1 cellular context compared by ENCODE assay signal in the genomic region with DNA sequence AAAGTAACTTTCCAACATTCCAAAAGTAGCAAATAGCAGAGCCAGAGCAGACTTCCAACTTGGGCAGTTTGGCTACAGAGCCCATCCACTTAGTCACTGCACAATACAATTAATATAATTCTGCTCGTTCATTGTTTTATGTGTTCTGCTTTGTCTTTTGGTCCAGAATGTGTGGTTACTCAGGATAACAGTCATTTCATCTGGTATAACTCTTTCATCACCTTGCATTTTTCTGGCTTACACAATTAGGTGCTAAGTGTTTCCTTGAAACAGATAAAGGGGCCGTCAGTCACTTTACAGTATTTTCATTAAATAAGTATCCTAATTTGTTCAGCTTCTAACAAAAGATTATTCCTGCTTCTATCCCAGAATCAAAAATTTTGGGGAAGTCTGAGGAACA.
TF ChIP-seq lines count a peak whose summit lies in the region.

No MANE protein-coding gene starts in this region.

TF ChIP-seq in K562, 482 proteins besides CTCF, POLR2A, EP300 and RAD21 (continued from another document):
- TF ChIP-seq, protein P1, sequence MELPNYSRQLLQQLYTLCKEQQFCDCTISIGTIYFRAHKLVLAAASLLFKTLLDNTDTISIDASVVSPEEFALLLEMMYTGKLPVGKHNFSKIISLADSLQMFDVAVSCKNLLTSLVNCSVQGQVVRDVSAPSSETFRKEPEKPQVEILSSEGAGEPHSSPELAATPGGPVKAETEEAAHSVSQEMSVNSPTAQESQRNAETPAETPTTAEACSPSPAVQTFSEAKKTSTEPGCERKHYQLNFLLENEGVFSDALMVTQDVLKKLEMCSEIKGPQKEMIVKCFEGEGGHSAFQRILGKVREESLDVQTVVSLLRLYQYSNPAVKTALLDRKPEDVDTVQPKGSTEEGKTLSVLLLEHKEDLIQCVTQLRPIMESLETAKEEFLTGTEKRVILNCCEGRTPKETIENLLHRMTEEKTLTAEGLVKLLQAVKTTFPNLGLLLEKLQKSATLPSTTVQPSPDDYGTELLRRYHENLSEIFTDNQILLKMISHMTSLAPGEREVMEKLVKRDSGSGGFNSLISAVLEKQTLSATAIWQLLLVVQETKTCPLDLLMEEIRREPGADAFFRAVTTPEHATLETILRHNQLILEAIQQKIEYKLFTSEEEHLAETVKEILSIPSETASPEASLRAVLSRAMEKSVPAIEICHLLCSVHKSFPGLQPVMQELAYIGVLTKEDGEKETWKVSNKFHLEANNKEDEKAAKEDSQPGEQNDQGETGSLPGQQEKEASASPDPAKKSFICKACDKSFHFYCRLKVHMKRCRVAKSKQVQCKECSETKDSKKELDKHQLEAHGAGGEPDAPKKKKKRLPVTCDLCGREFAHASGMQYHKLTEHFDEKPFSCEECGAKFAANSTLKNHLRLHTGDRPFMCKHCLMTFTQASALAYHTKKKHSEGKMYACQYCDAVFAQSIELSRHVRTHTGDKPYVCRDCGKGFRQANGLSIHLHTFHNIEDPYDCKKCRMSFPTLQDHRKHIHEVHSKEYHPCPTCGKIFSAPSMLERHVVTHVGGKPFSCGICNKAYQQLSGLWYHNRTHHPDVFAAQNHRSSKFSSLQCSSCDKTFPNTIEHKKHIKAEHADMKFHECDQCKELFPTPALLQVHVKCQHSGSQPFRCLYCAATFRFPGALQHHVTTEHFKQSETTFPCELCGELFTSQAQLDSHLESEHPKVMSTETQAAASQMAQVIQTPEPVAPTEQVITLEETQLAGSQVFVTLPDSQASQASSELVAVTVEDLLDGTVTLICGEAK (IDR thresholded peaks at IDR 0.05), result no peak
- TF ChIP-seq, protein P1 (CRISPR knock-in tag; IDR thresholded peaks at IDR 0.05), result no peak
- TF ChIP-seq BDP1 (IDR thresholded peaks at IDR 0.05; ENCODE audit: insufficient read depth, insufficient read length) (no peak), CBFA2T3 (IDR thresholded peaks at IDR 0.05) (peak; percentile 70), SMARCA4 (IDR thresholded peaks at IDR 0.05) (0 out of 2 replicates have a peak, but pooled peaks have one; percentile 12), SOX6 (IDR thresholded peaks at IDR 0.05) (peak; percentile 87), CEBPG (CRISPR knock-in tag; IDR thresholded peaks at IDR 0.05) (peak; percentile 56), CEBPG (tag; conservative IDR thresholded peaks at IDR 0.05 in 1 of 2, IDR thresholded peaks at IDR 0.05 in 1 of 2) (peak in 1 of 2 experiments; percentile 63; a peak in 2 of 4 replicates), TEAD4 (IDR thresholded peaks at IDR 0.05; ENCODE audit: low read length) (peak; percentile 62), TEAD4 (CRISPR knock-in tag; IDR thresholded peaks at IDR 0.05; ENCODE audit: borderline replicate concordance) (no peak), CXXC5 (CRISPR knock-in tag; IDR thresholded peaks at IDR 0.05) (peak; percentile 33), PTTG1 (tag; IDR thresholded peaks at IDR 0.05; ENCODE audit: low read depth) (no peak), TCF3 (CRISPR knock-in tag; IDR thresholded peaks at IDR 0.05) (peak; percentile 70), MEIS2 (IDR thresholded peaks at IDR 0.05; ENCODE audit: partially characterized antibody) (peak; percentile 85), ZNF444 (CRISPR knock-in tag; IDR thresholded peaks at IDR 0.05) (no peak), ZNF707 (CRISPR knock-in tag; conservative IDR thresholded peaks at IDR 0.05) (no peak), CEBPB (tag; IDR thresholded peaks at IDR 0.05) (peak; percentile 73)
- TF ChIP-seq, protein P2, sequence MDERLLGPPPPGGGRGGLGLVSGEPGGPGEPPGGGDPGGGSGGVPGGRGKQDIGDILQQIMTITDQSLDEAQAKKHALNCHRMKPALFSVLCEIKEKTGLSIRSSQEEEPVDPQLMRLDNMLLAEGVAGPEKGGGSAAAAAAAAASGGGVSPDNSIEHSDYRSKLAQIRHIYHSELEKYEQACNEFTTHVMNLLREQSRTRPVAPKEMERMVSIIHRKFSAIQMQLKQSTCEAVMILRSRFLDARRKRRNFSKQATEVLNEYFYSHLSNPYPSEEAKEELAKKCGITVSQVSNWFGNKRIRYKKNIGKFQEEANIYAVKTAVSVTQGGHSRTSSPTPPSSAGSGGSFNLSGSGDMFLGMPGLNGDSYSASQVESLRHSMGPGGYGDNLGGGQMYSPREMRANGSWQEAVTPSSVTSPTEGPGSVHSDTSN (CRISPR knock-in tag; IDR thresholded peaks at IDR 0.05; ENCODE audit: low read depth), result no peak
- TF ChIP-seq, protein P2 (tag; conservative IDR thresholded peaks at IDR 0.05; ENCODE audit: low read depth), result peak; percentile 66
